ENCODE assay signal across 1 cellular context in the genomic region with DNA sequence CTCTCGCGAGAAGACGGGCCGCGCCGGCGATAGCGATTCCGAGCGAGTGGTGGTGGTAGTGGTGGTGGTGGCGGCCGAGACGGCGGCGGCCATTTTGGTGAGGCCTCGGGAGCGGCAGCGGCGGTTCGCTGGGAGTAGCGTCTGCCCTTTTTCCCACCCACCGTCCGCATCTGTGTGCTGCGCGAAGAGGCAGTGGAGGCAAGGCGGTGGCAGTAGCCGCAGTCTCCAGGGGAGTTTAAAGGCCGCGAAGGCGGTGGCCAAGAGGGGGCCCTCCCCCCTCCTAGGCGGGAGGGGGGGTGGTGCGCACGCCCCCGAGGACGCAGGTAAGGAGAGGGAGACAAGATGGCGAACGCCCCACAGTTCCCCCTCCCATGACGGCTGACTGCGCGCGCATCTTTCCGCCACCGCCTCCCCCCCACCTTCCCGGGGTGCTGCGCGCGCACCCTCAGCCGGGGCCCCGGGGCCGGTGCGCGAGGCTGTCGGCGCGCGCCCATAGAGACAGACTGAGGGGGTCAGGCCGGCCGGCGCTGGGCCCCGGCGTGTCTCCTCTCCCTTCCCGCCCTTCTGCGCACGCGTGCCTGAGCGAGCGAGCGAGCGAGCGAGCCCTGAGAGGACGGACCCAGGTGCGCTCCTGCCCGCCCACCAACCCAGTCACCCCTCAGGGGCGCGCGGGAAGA.
TF ChIP-seq lines count a peak whose summit lies in the region.

No MANE protein-coding gene starts in this region.

TF ChIP-seq in HepG2, 621 proteins besides CTCF, POLR2A, EP300 and RAD21 (continued from another document):
- TF ChIP-seq, protein P1, sequence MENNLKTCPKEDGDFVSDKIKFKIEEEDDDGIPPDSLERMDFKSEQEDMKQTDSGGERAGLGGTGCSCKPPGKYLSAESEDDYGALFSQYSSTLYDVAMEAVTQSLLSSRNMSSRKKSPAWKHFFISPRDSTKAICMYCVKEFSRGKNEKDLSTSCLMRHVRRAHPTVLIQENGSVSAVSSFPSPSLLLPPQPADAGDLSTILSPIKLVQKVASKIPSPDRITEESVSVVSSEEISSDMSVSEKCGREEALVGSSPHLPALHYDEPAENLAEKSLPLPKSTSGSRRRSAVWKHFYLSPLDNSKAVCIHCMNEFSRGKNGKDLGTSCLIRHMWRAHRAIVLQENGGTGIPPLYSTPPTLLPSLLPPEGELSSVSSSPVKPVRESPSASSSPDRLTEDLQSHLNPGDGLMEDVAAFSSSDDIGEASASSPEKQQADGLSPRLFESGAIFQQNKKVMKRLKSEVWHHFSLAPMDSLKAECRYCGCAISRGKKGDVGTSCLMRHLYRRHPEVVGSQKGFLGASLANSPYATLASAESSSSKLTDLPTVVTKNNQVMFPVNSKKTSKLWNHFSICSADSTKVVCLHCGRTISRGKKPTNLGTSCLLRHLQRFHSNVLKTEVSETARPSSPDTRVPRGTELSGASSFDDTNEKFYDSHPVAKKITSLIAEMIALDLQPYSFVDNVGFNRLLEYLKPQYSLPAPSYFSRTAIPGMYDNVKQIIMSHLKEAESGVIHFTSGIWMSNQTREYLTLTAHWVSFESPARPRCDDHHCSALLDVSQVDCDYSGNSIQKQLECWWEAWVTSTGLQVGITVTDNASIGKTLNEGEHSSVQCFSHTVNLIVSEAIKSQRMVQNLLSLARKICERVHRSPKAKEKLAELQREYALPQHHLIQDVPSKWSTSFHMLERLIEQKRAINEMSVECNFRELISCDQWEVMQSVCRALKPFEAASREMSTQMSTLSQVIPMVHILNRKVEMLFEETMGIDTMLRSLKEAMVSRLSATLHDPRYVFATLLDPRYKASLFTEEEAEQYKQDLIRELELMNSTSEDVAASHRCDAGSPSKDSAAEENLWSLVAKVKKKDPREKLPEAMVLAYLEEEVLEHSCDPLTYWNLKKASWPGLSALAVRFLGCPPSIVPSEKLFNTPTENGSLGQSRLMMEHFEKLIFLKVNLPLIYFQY (CRISPR knock-in tag; IDR thresholded peaks at IDR 0.05; ENCODE audit: borderline replicate concordance) = no peak; the same call in 1 of the 2 replicates
- TF ChIP-seq ZKSCAN1 (IDR thresholded peaks at IDR 0.05; ENCODE audit: low read length) = 0 out of 2 replicates have a peak, but pooled peaks have one; percentile 18
- TF ChIP-seq ZNF614 (CRISPR knock-in tag; IDR thresholded peaks at IDR 0.05; ENCODE audit: borderline replicate concordance) = peak; percentile 96
- TF ChIP-seq, protein P2, sequence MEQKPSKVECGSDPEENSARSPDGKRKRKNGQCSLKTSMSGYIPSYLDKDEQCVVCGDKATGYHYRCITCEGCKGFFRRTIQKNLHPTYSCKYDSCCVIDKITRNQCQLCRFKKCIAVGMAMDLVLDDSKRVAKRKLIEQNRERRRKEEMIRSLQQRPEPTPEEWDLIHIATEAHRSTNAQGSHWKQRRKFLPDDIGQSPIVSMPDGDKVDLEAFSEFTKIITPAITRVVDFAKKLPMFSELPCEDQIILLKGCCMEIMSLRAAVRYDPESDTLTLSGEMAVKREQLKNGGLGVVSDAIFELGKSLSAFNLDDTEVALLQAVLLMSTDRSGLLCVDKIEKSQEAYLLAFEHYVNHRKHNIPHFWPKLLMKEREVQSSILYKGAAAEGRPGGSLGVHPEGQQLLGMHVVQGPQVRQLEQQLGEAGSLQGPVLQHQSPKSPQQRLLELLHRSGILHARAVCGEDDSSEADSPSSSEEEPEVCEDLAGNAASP (CRISPR knock-in tag; IDR thresholded peaks at IDR 0.05; ENCODE audit: borderline replicate concordance) = peak; percentile 87; the same call in 1 of the 2 replicates
- TF ChIP-seq IRX3 (CRISPR knock-in tag; IDR thresholded peaks at IDR 0.05; ENCODE audit: borderline replicate concordance, low read depth) = no peak; the same call in 1 of the 2 replicates
- no peak for TF ChIP-seq ZNF432 (CRISPR knock-in tag; IDR thresholded peaks at IDR 0.05; ENCODE audit: borderline replicate concordance)
- TF ChIP-seq KLF13 (CRISPR knock-in tag; IDR thresholded peaks at IDR 0.05) = peak; percentile 53; the same call in 1 of the 2 replicates
- no peak for TF ChIP-seq ZNF703 (CRISPR knock-in tag; IDR thresholded peaks at IDR 0.05; ENCODE audit: borderline replicate concordance)
- TF ChIP-seq MED1 (CRISPR knock-in tag; IDR thresholded peaks at IDR 0.05) = peak; percentile 76
- peak; percentile 95; the same call in 1 of the 2 replicates for TF ChIP-seq KDM3A (CRISPR knock-in tag; IDR thresholded peaks at IDR 0.05; ENCODE audit: low read depth)
- peak; percentile 8; the same call in 1 of the 2 replicates for TF ChIP-seq TGIF2 (CRISPR knock-in tag; IDR thresholded peaks at IDR 0.05)
- TF ChIP-seq ATF7 (IDR thresholded peaks at IDR 0.05) = no peak
- TF ChIP-seq ATF7 (CRISPR knock-in tag; IDR thresholded peaks at IDR 0.05) = no peak
- TF ChIP-seq, protein P3, sequence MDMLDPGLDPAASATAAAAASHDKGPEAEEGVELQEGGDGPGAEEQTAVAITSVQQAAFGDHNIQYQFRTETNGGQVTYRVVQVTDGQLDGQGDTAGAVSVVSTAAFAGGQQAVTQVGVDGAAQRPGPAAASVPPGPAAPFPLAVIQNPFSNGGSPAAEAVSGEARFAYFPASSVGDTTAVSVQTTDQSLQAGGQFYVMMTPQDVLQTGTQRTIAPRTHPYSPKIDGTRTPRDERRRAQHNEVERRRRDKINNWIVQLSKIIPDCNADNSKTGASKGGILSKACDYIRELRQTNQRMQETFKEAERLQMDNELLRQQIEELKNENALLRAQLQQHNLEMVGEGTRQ (IDR thresholded peaks at IDR 0.05; ENCODE audit: low read depth, low read length) = no peak
- TF ChIP-seq, protein P3 (CRISPR knock-in tag; IDR thresholded peaks at IDR 0.05; ENCODE audit: borderline replicate concordance) = peak; percentile 54; the same call in 1 of the 2 replicates
- peak; percentile 87 for TF ChIP-seq ELF1 (CRISPR knock-in tag; IDR thresholded peaks at IDR 0.05)
- peak; percentile 74 for TF ChIP-seq FOSL2 (CRISPR knock-in tag; IDR thresholded peaks at IDR 0.05)
TF ChIP-seq in HepG2: peak in this region for 387.
